ENCODE assay signal across 8 cellular contexts in genomic region chr19:16366433-16367268, GRCh38.
A peak's percentile ranks its signal among the peaks of the same experiment; 100 is the strongest.
DNase-seq lines count a peak whose midpoint lies in the region; ATAC-seq and TF ChIP-seq lines count a peak whose summit lies in the region.

No MANE protein-coding gene starts in this region.

- peak; percentile 42 for ATAC-seq in GM19397 (IDR thresholded peaks at IDR 0.05; ENCODE audit: unreplicated experiment)
- ATAC-seq in GM21360 (IDR thresholded peaks at IDR 0.05; ENCODE audit: unreplicated experiment): no peak

- 0 out of 2 replicates have a peak overlapping the region, but pooled peaks have one; percentile 23 for H3K4me2 ChIP-seq in OCI-LY1 (ENCODE audit: low read length)

- no peaks in the 10 kb centered on the region for H3K9me3 ChIP-seq in OCI-LY1 (ENCODE audit: low read length)
- no peaks in the 10 kb centered on the region for H3K9me3 ChIP-seq in effector memory CD4-positive, alpha-beta T cell (ENCODE audit: control insufficient read depth, low read length)

- H4K20me1 ChIP-seq in OCI-LY1 (ENCODE audit: insufficient read depth, low read length): no peaks in the 10 kb centered on the region

- H3K27ac ChIP-seq in OCI-LY1 (ENCODE audit: low read depth, low read length, poor library complexity, severe bottlenecking) (peak overlapping the region; percentile 33), brain microvascular endothelial cell (no peak overlapping the region)
- H3K27ac ChIP-seq in effector memory CD4-positive, alpha-beta T cell (ENCODE audit: insufficient read depth, low read length, poor library complexity, severe bottlenecking): peak overlapping the region; percentile 95

- no peaks in the 10 kb centered on the region for H3K9me2 ChIP-seq in OCI-LY1 (ENCODE audit: low read depth, low read length)

- DNase-seq in Ammon's horn (ENCODE audit: low spot score) (peak; percentile 23), superior temporal gyrus (ENCODE audit: extremely low spot score) (peak; percentile 35), dedifferentiated amniotic fluid mesenchymal stem cell (ENCODE audit: extremely low spot score) (no peak), brain microvascular endothelial cell (no peak)
- DNase-seq in effector memory CD4-positive, alpha-beta T cell: peak in 1 of 3 donors; percentile 24

- peaks cover 42% of the 10 kb centered on the region for H3K4me1 ChIP-seq in OCI-LY1 (ENCODE audit: insufficient read depth, low read length, severe bottlenecking)
- peaks cover 88% of the 10 kb centered on the region for H3K4me1 ChIP-seq in effector memory CD4-positive, alpha-beta T cell (ENCODE audit: control insufficient read depth, insufficient read depth, low read length, poor library complexity, severe bottlenecking)

- H3K79me2 ChIP-seq in OCI-LY1 (ENCODE audit: insufficient read depth, low read length): no peaks in the 10 kb centered on the region

- H2AFZ ChIP-seq in OCI-LY1 (ENCODE audit: low read length): no peak overlapping the region

- in situ Hi-C loops in brain microvascular endothelial cell (cut with HindIII; ENCODE audit: low pct_ligation_motif_present, low sequenced_read_pairs): loop anchor here (25.0 kb wide), 1 partner anchor 129 kb away; no protein-coding TSS in a partner anchor

- no peak overlapping the region for H3K9ac ChIP-seq in OCI-LY1 (ENCODE audit: low read length)

- no peak for TF ChIP-seq CTCF in OCI-LY1 (IDR thresholded peaks at IDR 0.05; ENCODE audit: low read length)
- TF ChIP-seq CTCF in brain microvascular endothelial cell (IDR thresholded peaks at IDR 0.05; ENCODE audit: low read depth, low read length, missing control alignments): no peak

- no peaks in the 10 kb centered on the region for H3F3A ChIP-seq in OCI-LY1 (ENCODE audit: insufficient read depth, low read length)

- H3K36me3 ChIP-seq in OCI-LY1 (ENCODE audit: insufficient read depth, low read length) (peaks cover 21% of the 10 kb centered on the region), brain microvascular endothelial cell (replicated peaks) (peaks cover 6% of the 10 kb centered on the region)
- H3K36me3 ChIP-seq in effector memory CD4-positive, alpha-beta T cell (ENCODE audit: control insufficient read depth, insufficient read depth, low read length): no peaks in the 10 kb centered on the region

- H3K27me3 ChIP-seq in OCI-LY1 (ENCODE audit: insufficient read depth, low read length) (0 out of 2 replicates have a peak, but pooled peaks cover 8% of the 10 kb centered on the region), brain microvascular endothelial cell (replicated peaks) (no peaks in the 10 kb centered on the region)
- no peaks in the 10 kb centered on the region for H3K27me3 ChIP-seq in effector memory CD4-positive, alpha-beta T cell (replicated peaks; ENCODE audit: control insufficient read depth, insufficient read depth, low read length, poor library complexity, severe bottlenecking)

- H3K4me3 ChIP-seq in OCI-LY1 (ENCODE audit: low read depth, low read length, poor library complexity, severe bottlenecking) (no peak overlapping the region), brain microvascular endothelial cell (ENCODE audit: low read depth, low read length) (no peak overlapping the region)
- peak overlapping the region; percentile 4 for H3K4me3 ChIP-seq in effector memory CD4-positive, alpha-beta T cell (ENCODE audit: insufficient read depth, low read depth, low read length, poor library complexity, severe bottlenecking)

Comparison
In these comparisons a context has a peak if more than half of its experiments do, and no peak if none do; other contexts are left out.
1. DNase-seq: peak in Ammon's horn (single experiment) and superior temporal gyrus (single experiment); none in dedifferentiated amniotic fluid mesenchymal stem cell (single experiment) and brain microvascular endothelial cell (single experiment).